In the genomic region with DNA sequence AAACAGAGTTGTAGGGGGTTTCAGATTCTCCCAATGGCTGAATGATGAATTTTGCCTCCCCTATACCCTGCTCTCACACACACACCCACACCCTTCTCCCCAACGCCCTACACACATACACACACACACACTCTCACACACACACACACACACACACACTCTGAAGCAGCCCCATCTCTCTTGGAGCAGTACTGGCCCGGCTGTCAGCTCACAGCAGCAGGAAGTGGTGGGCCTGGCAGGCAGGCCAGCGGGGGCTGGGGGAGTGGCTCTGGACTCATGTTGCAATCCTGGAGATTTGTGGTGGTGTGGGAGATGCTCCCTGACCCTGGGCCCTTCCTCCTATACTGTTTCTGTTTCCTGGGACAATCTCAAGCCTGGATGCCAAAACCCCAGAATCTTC, we compare ENCODE assay signal across 8 cellular contexts. TPM values are rescaled to one million over a fixed set of nuclear protein-coding genes. Genes with fewer than 3 reads are reported as not detected.
A peak's percentile ranks its signal among the peaks of the same experiment; 100 is the strongest.
DNase-seq lines count a peak whose midpoint lies in the region; ATAC-seq and TF ChIP-seq lines count a peak whose summit lies in the region.

No MANE protein-coding gene starts in this region.

- no peak for TF ChIP-seq EP300 in stomach (IDR thresholded peaks at IDR 0.05)

- peak overlapping the region; percentile 64 to 95 (median 92) for H3K27ac Mint-ChIP-seq in CD4-positive, alpha-beta memory T cell

- H3K27ac ChIP-seq in CD4-positive, alpha-beta memory T cell (ENCODE audit: low read depth, low read length) = peak overlapping the region; percentile 80
- peak overlapping the region in 2 of 5 donors; percentile 27 to 89 for H3K27ac ChIP-seq in stomach

- no peak for TF ChIP-seq POLR2A in stomach (IDR thresholded peaks at IDR 0.05)

- H3K9me3 Mint-ChIP-seq in CD4-positive, alpha-beta memory T cell = no peaks in the 10 kb centered on the region

- peaks cover 28 to 69% of the 10 kb centered on the region in 2 donors for H3K36me3 Mint-ChIP-seq in CD4-positive, alpha-beta memory T cell

- DNase-seq in CD4-positive, alpha-beta memory T cell = peak in 1 of 5 donors; percentile 47
- DNase-seq in LHCN-M2 (ENCODE audit: low read depth) (peak; percentile 76), amniotic epithelial cell (ENCODE audit: low read depth) (peak; percentile 95), mucosa of descending colon (peak in 2 of 3 donors; percentile 35 to 59), HPDE6-E6E7 (ENCODE audit: extremely low spot score) (no peak), retina (no peak), stomach (no peak)

- intact Hi-C loops in CD4-positive, alpha-beta memory T cell (cut with micrococcal nuclease) = loop anchor here (10.0 kb wide), 1 partner anchor 442 kb away; no protein-coding TSS in a partner anchor
- intact Hi-C loops in mucosa of descending colon (cut with DNase I, micrococcal nuclease) = no loop called here
- intact Hi-C loops in stomach (cut with DNase I; ENCODE audit: low total_unique reads) = no loop called here

- peaks cover 64% of the 10 kb centered on the region for H3K4me1 ChIP-seq in CD4-positive, alpha-beta memory T cell (ENCODE audit: insufficient read depth, low read length)
- H3K4me1 ChIP-seq in mucosa of descending colon (ENCODE audit: low read depth) (peaks cover 22% of the 10 kb centered on the region), stomach (peaks cover 32 to 48% (median 41%) of the 10 kb centered on the region in 4 donors)

- TF ChIP-seq CTCF in mucosa of descending colon (IDR thresholded peaks at IDR 0.05) (no peak), stomach (IDR thresholded peaks at IDR 0.05) (no peak)

- no peak for ATAC-seq in mucosa of descending colon
- no peak for ATAC-seq in GM21619 (IDR thresholded peaks at IDR 0.05; ENCODE audit: unreplicated experiment)

- peak overlapping the region in 1 of 2 donors; percentile 99 for H3K4me3 ChIP-seq in CD4-positive, alpha-beta memory T cell (ENCODE audit: low read length in 2 of 2)
- H3K4me3 ChIP-seq in mucosa of descending colon = no peak overlapping the region
- H3K4me3 ChIP-seq in stomach = no peak overlapping the region

- no peaks in the 10 kb centered on the region for H3K27me3 Mint-ChIP-seq in CD4-positive, alpha-beta memory T cell

- peaks cover 44% of the 10 kb centered on the region for H3K36me3 ChIP-seq in CD4-positive, alpha-beta memory T cell (ENCODE audit: insufficient read depth, low read length)
- no peaks in the 10 kb centered on the region for H3K36me3 ChIP-seq in mucosa of descending colon (ENCODE audit: low read depth)
- peaks cover 15 to 43% (median 37%) of the 10 kb centered on the region in 4 donors for H3K36me3 ChIP-seq in stomach

- POLR2A ChIA-PET in CD4-positive, alpha-beta memory T cell (lab: Charles Lee; ENCODE audit: partially characterized antibody) = interaction anchor here (1.1 to 2.9 kb wide), 2 partner anchors 10 to 27 kb away, joined by 3 to 22 read pairs; no protein-coding TSS in a partner anchor

- peak overlapping the region; percentile 84 to 97 (median 93) for H3K4me3 Mint-ChIP-seq in CD4-positive, alpha-beta memory T cell

- 32 to 57% (median 43%) methylated on average over 3 of the region's 3 CpGs for WGBS in stomach, 5 donors

- no peaks in the 10 kb centered on the region for H3K27me3 ChIP-seq in CD4-positive, alpha-beta memory T cell (ENCODE audit: insufficient read depth, low read length)
- peaks cover 0 to 11% (median 0%) of the 10 kb centered on the region in 3 donors for H3K27me3 ChIP-seq in stomach

- H3K9me3 ChIP-seq in CD4-positive, alpha-beta memory T cell (ENCODE audit: control insufficient read depth in 1 of 2, low read length in 2 of 2) = no peaks in the 10 kb centered on the region
- H3K9me3 ChIP-seq in mucosa of descending colon (no peaks in the 10 kb centered on the region), stomach (no peaks in the 10 kb centered on the region)

- H3K4me1 Mint-ChIP-seq in CD4-positive, alpha-beta memory T cell = peaks cover 38 to 73% (median 60%) of the 10 kb centered on the region in 4 donors

- CTCF ChIA-PET in CD4-positive, alpha-beta memory T cell (lab: Charles Lee; ENCODE audit: partially characterized antibody) = interaction anchor here (1.2 to 15.1 kb wide), 7 partner anchors 10 to 191 kb away, joined by 3 to 274 read pairs (median 17); no protein-coding TSS in a partner anchor

RNA-seq across cellular contexts. Expression of a gene that starts 2.2 kb away (rescaled TPM):
- total RNA-seq in CD4-positive, alpha-beta memory T cell = 10 to 100 TPM; 81.8 to 92.3 TPM
- 10 to 100 TPM; 46.8 to 56.3 TPM for polyA plus RNA-seq in CD4-positive, alpha-beta memory T cell
- 9.2 and 10.7 TPM in 2 replicates for total RNA-seq in LHCN-M2 (2014; rRNA removed)
- polyA plus RNA-seq in LHCN-M2 (2012) = 11.1 TPM
- 10 to 100 TPM in 2 of 3 donors, 1 to 10 TPM in 1; 9.7 to 24.7 (median 16.4) TPM for total RNA-seq in mucosa of descending colon
- total RNA-seq in stomach = 10 to 100 TPM in 3 of 5 donors, 1 to 10 TPM in 2; 4.9 to 49.6 (median 15.9) TPM
- polyA plus RNA-seq in stomach = 1 to 10 TPM; 5.8 to 8.0 (median 7.2) TPM

RNA-seq across cellular contexts. Expression of a gene that starts 34.9 kb away (rescaled TPM):
- 100 to 1,000 TPM; 186 to 190 TPM for total RNA-seq in CD4-positive, alpha-beta memory T cell
- 100 to 1,000 TPM; 249 to 298 TPM for polyA plus RNA-seq in CD4-positive, alpha-beta memory T cell
- 0.19 and 0.63 TPM in 2 replicates for total RNA-seq in LHCN-M2 (2014; rRNA removed)
- 0.75 TPM for polyA plus RNA-seq in LHCN-M2 (2012)
- total RNA-seq in mucosa of descending colon = 1 to 10 TPM; 5.3 to 7.6 (median 5.8) TPM
- 10 to 100 TPM in 1 of 5 donors, 1 to 10 TPM in 4; 2.2 to 44.5 (median 5.8) TPM for total RNA-seq in stomach
- polyA plus RNA-seq in stomach = 10 to 100 TPM in 1 of 3 donors, 1 to 10 TPM in 2; 8.1 to 13.6 (median 9.2) TPM

Comparison
In these comparisons a context has a peak if more than half of its experiments do, and no peak if none do; other contexts are left out.
1. DNase-seq: peak in LHCN-M2 (single experiment), amniotic epithelial cell (single experiment) and mucosa of descending colon (2 of 3); none in HPDE6-E6E7 (single experiment), retina (single experiment) and stomach (single experiment).
2. RNA of a gene that starts 34.9 kb away (total RNA-seq): 186 to 190 TPM in CD4-positive, alpha-beta memory T cell; 2.2 to 44.5 TPM in stomach, 5.3 to 7.6 TPM in mucosa of descending colon and 0.19 to 0.63 TPM in LHCN-M2; every median in the first group is over 4 times any median in the second.